ENCODE assay signal across 24 cellular contexts in the genomic region with DNA sequence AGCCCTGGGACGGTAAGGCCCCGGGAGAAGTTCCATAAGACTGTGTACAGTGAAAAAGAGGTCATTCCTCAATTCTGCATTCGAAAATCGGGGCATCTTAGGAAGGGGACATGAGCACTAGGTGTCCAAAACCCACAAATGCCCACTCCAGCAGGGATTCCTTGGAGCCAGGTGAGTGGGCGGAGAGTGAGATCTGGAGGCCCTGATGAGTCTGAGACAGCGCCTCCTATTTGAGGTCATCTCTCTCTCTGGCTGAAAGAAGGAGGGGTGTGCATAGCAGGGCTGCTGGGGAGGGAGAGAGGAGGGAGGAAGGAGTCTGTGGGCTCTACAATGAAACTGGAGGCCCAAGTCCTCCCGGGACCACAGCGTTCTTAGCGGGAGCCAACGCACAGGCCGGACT. TPM values are rescaled to one million over a fixed set of nuclear protein-coding genes. Genes with fewer than 3 reads are reported as not detected.
DNase-seq lines count a peak whose midpoint lies in the region; TF ChIP-seq lines count a peak whose summit lies in the region.
"Had no signal": no experiment of that assay in that cellular context is flagged by ENCODE, and none has a peak within 500 bp of the region (broad histone marks: within the 10 kb centered on the region; RNA-seq: fewer than 3 reads in every experiment).

No MANE protein-coding gene starts in this region.

- WGBS in H9 (ENCODE audit: extremely low coverage, insufficient read length, low lambda C conversion rate), result no CpG with 5 or more reads among the region's 11 CpGs

- no peak overlapping the region for H4K8ac ChIP-seq in H9 (replicated peaks; ENCODE audit: insufficient read length, low read depth, low read length)

- H3K23ac ChIP-seq in H9 (ENCODE audit: insufficient read length, low read depth, low read length), result no peak overlapping the region

- H4K5ac ChIP-seq in H9 (ENCODE audit: insufficient read length, low read depth, low read length), result no peak overlapping the region

- peak; percentile 66 for DNase-seq in H9
- DNase-seq in SK-N-DZ (ENCODE audit: low spot score), result peak; percentile 23
- peak; percentile 79 for DNase-seq in islet precursor cell
- no peak for DNase-seq in T-helper 2 cell
- DNase-seq in activated naive CD4-positive, alpha-beta T cell treated with anti-CD3 and anti-CD28 coated beads, Interleukin-2, amount 50 U/mL, for 16 hours, result no peak
- DNase-seq in NAMALWA (ENCODE audit: low spot score), result no peak
- DNase-seq: activated CD8-positive, alpha-beta T cell treated with anti-CD3 and anti-CD28 coated beads, Interleukin-2, amount 10 ng/mL, durations not matched to agents 7 days and 5 days; effector CD4-positive, alpha-beta T cell; GM23248; immature natural killer cell; left lung; naive thymus-derived CD4-positive, alpha-beta T cell; NCI-H1105 treated with DMSO at 0.1 percent for 48 hours; NCI-H2029 treated with DMSO at 0.1 percent for 48 hours; NCI-H345; NCI-H774; nucleus accumbens; RPMI8226; substantia nigra had no signal

- no peak overlapping the region for H3K4me3 Mint-ChIP-seq in H9
- H3K4me3 Mint-ChIP-seq: activated CD8-positive, alpha-beta T cell treated with anti-CD3 and anti-CD28 coated beads, Interleukin-2, amount 10 ng/mL, durations not matched to agents 7 days and 5 days; immature natural killer cell; naive thymus-derived CD4-positive, alpha-beta T cell had no signal

- H2AFZ ChIP-seq in H9 (ENCODE audit: low read length), result no peak overlapping the region
- H2AFZ ChIP-seq: GM23248 had no signal

- H2BK12ac ChIP-seq in H9 (ENCODE audit: insufficient read length, low read depth, low read length), result peak overlapping the region; percentile 80

- H3K27me3 Mint-ChIP-seq in H9 (ENCODE audit: low read depth), result no peaks in the 10 kb centered on the region

- H3K36me3 ChIP-seq in stomach smooth muscle (ENCODE audit: control insufficient read depth in 2 of 2, insufficient read depth in 2 of 2, low read length in 2 of 2), result no peaks in the 10 kb centered on the region
- H3K36me3 ChIP-seq: heart left ventricle, left lung had no signal

- no peaks in the 10 kb centered on the region for H3K79me1 ChIP-seq in H9 (ENCODE audit: insufficient read depth, low read depth, low read length, poor library complexity, severe bottlenecking)

- no peak overlapping the region for H3K56ac ChIP-seq in H9 (ENCODE audit: insufficient read length, low read depth, low read length)

- H3K4me1 ChIP-seq in H9 (ENCODE audit: insufficient read depth, low read length) (peaks cover 16% of the 10 kb centered on the region; the same call in 1 of the 2 replicates), stomach smooth muscle (ENCODE audit: control insufficient read depth, insufficient read depth, low read length) (peaks cover 52% of the 10 kb centered on the region)

- H3K27ac ChIP-seq in H9 (ENCODE audit: insufficient read length, low read depth, low read length) (no peak overlapping the region), stomach smooth muscle (ENCODE audit: low read length) (peak overlapping the region; percentile 74)
- H3K27ac ChIP-seq: GM23248, left lung, SK-N-MC had no signal

- 0 out of 3 replicates have a peak, but pooled peaks have one; percentile 14 for TF ChIP-seq CTCF in H9 (conservative IDR thresholded peaks at IDR 0.05)

- H2AK5ac ChIP-seq in H9 (ENCODE audit: insufficient read length, low read length), result no peak overlapping the region

- no peaks in the 10 kb centered on the region; a peak in 2 of 7 replicates for H3K36me3 Mint-ChIP-seq in H9 (ENCODE audit: insufficient read depth in 1 of 3, low read depth in 3 of 3)
- H3K36me3 Mint-ChIP-seq: activated naive CD4-positive, alpha-beta T cell treated with anti-CD3 and anti-CD28 coated beads, Interleukin-2, amount 50 U/mL, for 72 hours; immature natural killer cell; naive thymus-derived CD4-positive, alpha-beta T cell had no signal

- no peak overlapping the region for H3T11ph ChIP-seq in H9 (ENCODE audit: low read length)

- no peaks in the 10 kb centered on the region for H4K20me1 ChIP-seq in H9 (ENCODE audit: control insufficient read depth, insufficient read depth, insufficient read length)

- no peaks in the 10 kb centered on the region for H3K79me2 ChIP-seq in H9 (ENCODE audit: insufficient read depth, low read length)

- H3K18ac ChIP-seq in H9 (ENCODE audit: insufficient read length, low read depth, low read length), result no peak overlapping the region

- H3K27me3 ChIP-seq in H9 (ENCODE audit: insufficient read depth, low read length) (no peaks in the 10 kb centered on the region), stomach smooth muscle (ENCODE audit: control insufficient read depth in 1 of 2, insufficient read depth in 2 of 2, low read length in 2 of 2) (no peaks in the 10 kb centered on the region)
- H3K27me3 ChIP-seq: heart left ventricle, left lung had no signal

- no peaks in the 10 kb centered on the region for H3K23me2 ChIP-seq in H9 (ENCODE audit: insufficient read length, low read depth, low read length, poor library complexity, severe bottlenecking)

- H3K4me1 Mint-ChIP-seq in H9, result peaks cover 63 to 64% of the 10 kb centered on the region in 2 experiments
- H3K4me1 Mint-ChIP-seq: immature natural killer cell had no signal

- no peak overlapping the region for H4K91ac ChIP-seq in H9 (ENCODE audit: insufficient read length, low read depth, low read length)

- no peak overlapping the region for H3K4ac ChIP-seq in H9 (ENCODE audit: low read depth, low read length)

- H2BK20ac ChIP-seq in H9 (ENCODE audit: low read depth, low read length, poor library complexity, severe bottlenecking), result no peak overlapping the region

- H3K4me2 ChIP-seq in H9 (ENCODE audit: insufficient read depth, insufficient read length, low read length), result no peak overlapping the region

- H3K9me3 ChIP-seq in H9 (ENCODE audit: control insufficient read depth, low read depth, low read length) (no peaks in the 10 kb centered on the region), stomach smooth muscle (ENCODE audit: control insufficient read depth in 2 of 2, low read length in 2 of 2) (no peaks in the 10 kb centered on the region)
- H3K9me3 ChIP-seq: heart left ventricle, left lung had no signal

- peak overlapping the region; percentile 60 to 95 (median 83); a peak in 4 of 7 replicates for H3K27ac Mint-ChIP-seq in H9
- H3K27ac Mint-ChIP-seq: activated CD8-positive, alpha-beta T cell treated with anti-CD3 and anti-CD28 coated beads, Interleukin-2, amount 10 ng/mL, durations not matched to agents 7 days and 5 days; activated naive CD4-positive, alpha-beta T cell treated with anti-CD3 and anti-CD28 coated beads, Interleukin-2, amount 50 U/mL, for 72 hours; activated T-helper 2 cell treated with anti-CD3 and anti-CD28 coated beads, Interferon-gamma antibody, Interleukin-2, Interleukin-4, amounts not matched to agents 10 μg/mL and 5 μg/mL and 100 μg/mL, durations not matched to agents 14 hours and 24 hours and 36 hours; immature natural killer cell; naive thymus-derived CD4-positive, alpha-beta T cell had no signal

- no peak overlapping the region for H3K14ac ChIP-seq in H9 (ENCODE audit: insufficient read depth, low read length)

- H2BK5ac ChIP-seq in H9 (ENCODE audit: insufficient read length, low read length), result no peak overlapping the region

- peak overlapping the region in 1 of 2 donors; percentile 44 for H3K4me3 ChIP-seq in stomach smooth muscle (ENCODE audit: low read length in 2 of 2)
- H3K4me3 ChIP-seq: GM23248, heart left ventricle, left lung, SK-N-MC had no signal

- H2BK120ac ChIP-seq in H9 (ENCODE audit: low read depth, low read length, poor library complexity, severe bottlenecking), result no peak overlapping the region

- no peak overlapping the region for H3K9ac ChIP-seq in H9 (ENCODE audit: extremely low read depth, insufficient read length, low read length)
- H3K9ac ChIP-seq in stomach smooth muscle (ENCODE audit: low read length in 2 of 2), result peak overlapping the region in 1 of 2 donors; percentile 29
- H3K9ac ChIP-seq: GM23248 had no signal

- no peak overlapping the region for H2BK15ac ChIP-seq in H9 (ENCODE audit: low read depth, low read length)

- H3K9me3 Mint-ChIP-seq in H9, result no peaks in the 10 kb centered on the region; a peak in 1 of 5 replicates
- H3K9me3 Mint-ChIP-seq: activated naive CD4-positive, alpha-beta T cell treated with anti-CD3 and anti-CD28 coated beads, Interleukin-2, amount 50 U/mL, for 72 hours; activated T-helper 2 cell treated with anti-CD3 and anti-CD28 coated beads, Interferon-gamma antibody, Interleukin-2, Interleukin-4, amounts not matched to agents 10 μg/mL and 5 μg/mL and 100 μg/mL, durations not matched to agents 14 hours and 24 hours and 36 hours; immature natural killer cell; naive thymus-derived CD4-positive, alpha-beta T cell had no signal

RNA-seq across cellular contexts. Expression of a gene that starts 38.1 kb away (rescaled TPM):
- total RNA-seq in H9 (2021), result 10.3 and 10.6 TPM in 2 replicates
- polyA plus RNA-seq in SK-N-DZ (2014; cell fraction: cytosol; rRNA removed), result 6.7 and 9.9 TPM in 2 replicates
- polyA plus RNA-seq in SK-N-DZ (2014; cell fraction: nucleus; rRNA removed), result 7.7 and 17.2 TPM in 2 replicates

RNA-seq across cellular contexts. Expression of a gene that starts 41.0 kb away (rescaled TPM):
- 731 and 748 TPM in 2 replicates for total RNA-seq in H9 (2021)
- polyA plus RNA-seq in SK-N-DZ (2014; cell fraction: cytosol; rRNA removed), result 151 and 160 TPM in 2 replicates
- polyA plus RNA-seq in SK-N-DZ (2014; cell fraction: nucleus; rRNA removed), result 148 and 158 TPM in 2 replicates

Comparison
In these comparisons a context has a peak if more than half of its experiments do, and no peak if none do; other contexts are left out.
1. DNase-seq: peak in H9 (single experiment), SK-N-DZ (single experiment) and islet precursor cell (single experiment); none in T-helper 2 cell (0 of 5), activated naive CD4-positive, alpha-beta T cell treated with anti-CD3 and anti-CD28 coated beads, Interleukin-2, amount 50 U/mL, for 16 hours (single experiment) and NAMALWA (single experiment).